ENCODE assay signal across 1 cellular context in the genomic region with DNA sequence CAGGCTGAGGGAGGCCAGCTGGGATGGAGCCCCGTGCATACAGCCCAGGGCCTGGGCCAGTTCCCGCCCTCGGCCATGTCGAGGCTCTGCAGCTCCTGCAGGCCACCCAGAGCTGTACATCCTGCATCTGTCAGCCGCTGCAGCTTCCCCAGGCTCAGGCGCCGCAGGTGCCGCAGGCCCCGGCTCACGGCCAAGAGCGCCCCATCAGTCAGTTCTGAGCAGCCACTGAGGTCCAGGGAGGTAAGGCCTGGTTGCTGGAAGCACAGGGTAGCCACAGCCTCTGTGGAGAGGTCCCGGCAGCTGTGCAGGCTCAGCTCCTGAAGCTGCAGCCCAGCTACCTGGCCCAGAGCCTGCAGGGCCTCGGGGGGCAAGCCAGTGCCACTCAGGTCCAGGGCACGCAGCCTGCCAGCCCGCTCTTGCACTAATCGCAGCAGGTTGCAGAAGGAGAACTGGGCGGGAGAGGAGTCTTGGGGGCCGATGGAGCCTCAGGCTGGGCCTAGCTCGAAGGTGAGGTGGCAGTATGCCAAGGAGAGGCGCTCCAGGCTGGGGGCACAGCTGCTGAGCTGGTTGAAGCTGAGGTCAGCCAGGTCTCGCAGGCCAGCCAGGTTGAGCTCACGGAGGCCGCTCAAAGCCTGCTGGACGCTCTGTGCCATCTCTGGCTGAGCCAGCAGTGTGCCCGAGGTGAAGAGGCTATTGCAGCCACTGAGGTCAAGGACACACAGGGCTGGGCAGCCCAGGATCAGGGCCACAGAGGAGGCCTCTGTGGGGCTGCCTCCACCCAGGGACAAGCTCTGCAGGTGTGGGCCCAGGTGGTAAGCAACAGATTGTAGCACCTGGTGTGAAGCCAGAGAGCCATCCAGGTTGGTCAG.
A peak's percentile ranks its signal among the peaks of the same experiment; 100 is the strongest.
TF ChIP-seq lines count a peak whose summit lies in the region.

No MANE protein-coding gene starts in this region.

TF ChIP-seq in HepG2, 621 proteins besides CTCF, POLR2A, EP300 and RAD21 (continued from another document):
- TF ChIP-seq, protein P1, sequence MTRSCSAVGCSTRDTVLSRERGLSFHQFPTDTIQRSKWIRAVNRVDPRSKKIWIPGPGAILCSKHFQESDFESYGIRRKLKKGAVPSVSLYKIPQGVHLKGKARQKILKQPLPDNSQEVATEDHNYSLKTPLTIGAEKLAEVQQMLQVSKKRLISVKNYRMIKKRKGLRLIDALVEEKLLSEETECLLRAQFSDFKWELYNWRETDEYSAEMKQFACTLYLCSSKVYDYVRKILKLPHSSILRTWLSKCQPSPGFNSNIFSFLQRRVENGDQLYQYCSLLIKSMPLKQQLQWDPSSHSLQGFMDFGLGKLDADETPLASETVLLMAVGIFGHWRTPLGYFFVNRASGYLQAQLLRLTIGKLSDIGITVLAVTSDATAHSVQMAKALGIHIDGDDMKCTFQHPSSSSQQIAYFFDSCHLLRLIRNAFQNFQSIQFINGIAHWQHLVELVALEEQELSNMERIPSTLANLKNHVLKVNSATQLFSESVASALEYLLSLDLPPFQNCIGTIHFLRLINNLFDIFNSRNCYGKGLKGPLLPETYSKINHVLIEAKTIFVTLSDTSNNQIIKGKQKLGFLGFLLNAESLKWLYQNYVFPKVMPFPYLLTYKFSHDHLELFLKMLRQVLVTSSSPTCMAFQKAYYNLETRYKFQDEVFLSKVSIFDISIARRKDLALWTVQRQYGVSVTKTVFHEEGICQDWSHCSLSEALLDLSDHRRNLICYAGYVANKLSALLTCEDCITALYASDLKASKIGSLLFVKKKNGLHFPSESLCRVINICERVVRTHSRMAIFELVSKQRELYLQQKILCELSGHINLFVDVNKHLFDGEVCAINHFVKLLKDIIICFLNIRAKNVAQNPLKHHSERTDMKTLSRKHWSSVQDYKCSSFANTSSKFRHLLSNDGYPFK (CRISPR knock-in tag; IDR thresholded peaks at IDR 0.05; ENCODE audit: borderline replicate concordance): 0 out of 2 replicates have a peak, but pooled peaks have one; percentile 25
